ENCODE assay signal across 12 cellular contexts in the genomic region with DNA sequence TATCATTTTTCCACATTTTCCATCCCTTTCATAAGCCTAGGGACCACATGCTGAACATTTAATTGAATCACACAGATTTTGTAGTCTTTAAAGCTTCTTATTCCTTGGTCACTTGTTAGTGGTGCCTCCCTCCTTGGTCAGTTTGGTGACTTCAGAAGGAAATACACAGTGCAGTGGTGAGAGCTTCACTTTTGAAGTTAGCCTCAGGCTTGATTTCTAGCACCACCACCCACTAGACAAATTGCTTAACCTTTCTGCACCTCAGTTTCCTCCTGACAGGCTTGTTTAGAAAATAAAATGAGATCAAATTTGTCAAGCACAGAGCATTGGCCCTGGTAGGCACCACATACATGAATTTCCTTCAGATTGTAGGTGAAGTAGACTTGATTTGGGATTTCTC.
DNase-seq lines count a peak whose midpoint lies in the region; ATAC-seq and TF ChIP-seq lines count a peak whose summit lies in the region.
"Had no signal": no experiment of that assay in that cellular context is flagged by ENCODE, and none has a peak within 500 bp of the region (broad histone marks: within the 10 kb centered on the region; RNA-seq: fewer than 3 reads in every experiment).

No MANE protein-coding gene starts in this region.

- peaks cover 30% of the 10 kb centered on the region for H3K4me1 ChIP-seq in right cardiac atrium (ENCODE audit: control insufficient read depth, insufficient read depth, low read length)
- H3K4me1 ChIP-seq in foreskin keratinocyte, result peaks cover 42% of the 10 kb centered on the region
- H3K4me1 ChIP-seq in rectal smooth muscle tissue (ENCODE audit: control insufficient read depth, insufficient read depth, low read length), result peaks cover 51% of the 10 kb centered on the region

- H3K4me3 ChIP-seq in right cardiac atrium (ENCODE audit: low read length) (no peak overlapping the region), rectal smooth muscle tissue (ENCODE audit: low read length) (no peak overlapping the region)

- ATAC-seq in right cardiac atrium (no peak), left cardiac atrium (no peak), foreskin keratinocyte (no peak), HG02981 (IDR thresholded peaks at IDR 0.05; ENCODE audit: unreplicated experiment) (no peak), GM21786 (IDR thresholded peaks at IDR 0.05; ENCODE audit: unreplicated experiment) (no peak)

- no peaks in the 10 kb centered on the region for H3K27me3 ChIP-seq in right cardiac atrium (ENCODE audit: control insufficient read depth, insufficient read depth)
- H3K27me3 ChIP-seq in foreskin keratinocyte, result no peaks in the 10 kb centered on the region
- no peaks in the 10 kb centered on the region for H3K27me3 ChIP-seq in rectal smooth muscle tissue (ENCODE audit: control insufficient read depth, insufficient read depth, low read length)

- no peak for DNase-seq in right cardiac atrium
- no peak for DNase-seq in left cardiac atrium
- DNase-seq in foreskin keratinocyte, result no peak
- no peak for DNase-seq in NCI-H1048 (lab: John Stamatoyannopoulos, UW)
- no peak for DNase-seq in DMS79 treated with DMSO at 0.1 percent for 48 hours (lab: John Stamatoyannopoulos, UW)
- DNase-seq: activated CD4-positive, alpha-beta T cell treated with anti-CD3 and anti-CD28 coated beads, Interleukin-2, amount 50 U/mL, for 48 hours; activated effector memory CD4-positive, alpha-beta T cell treated with anti-CD3 and anti-CD28 coated beads, Interleukin-2, amount 50 U/mL, for 16 hours; DMS 273 treated with DMSO at 0.1 percent for 48 hours; T-helper 9 cell had no signal

- H3K36me3 ChIP-seq in rectal smooth muscle tissue (ENCODE audit: control insufficient read depth, insufficient read depth, low read length), result no peaks in the 10 kb centered on the region

- TF ChIP-seq CTCF in foreskin keratinocyte (conservative IDR thresholded peaks at IDR 0.05), result no peak

- H3K27ac ChIP-seq in right cardiac atrium (ENCODE audit: low read length) (peak overlapping the region; percentile 80), foreskin keratinocyte (peak overlapping the region; percentile 35), rectal smooth muscle tissue (ENCODE audit: low read depth, low read length) (peak overlapping the region; percentile 85)

- intact Hi-C loops in right cardiac atrium (cut with DNase I) (loop anchor here (5.0 to 10.0 kb wide), 3 partner anchors 58 to 90 kb away; a partner anchor contains a TSS), left cardiac atrium (cut with DNase I) (loop anchor here (5.0 to 10.0 kb wide), 3 partner anchors 55 to 90 kb away; a partner anchor contains a TSS)

- no peaks in the 10 kb centered on the region for H3K9me3 ChIP-seq in right cardiac atrium (ENCODE audit: control insufficient read depth, low read length)

- no peak overlapping the region for H3K9ac ChIP-seq in rectal smooth muscle tissue (ENCODE audit: low read length)

Comparison
In these comparisons a context has a peak if more than half of its experiments do, and no peak if none do; other contexts are left out.
1. H3K27ac ChIP-seq: peak in every context shown above with its lines; median percentile 85 in rectal smooth muscle tissue; 80 in right cardiac atrium; 35 in foreskin keratinocyte.